Comparison of ENCODE assay signal across 8 cellular contexts in genomic region chr16:1707193-1707790, GRCh38. TPM values are rescaled to one million over a fixed set of nuclear protein-coding genes. Genes with fewer than 3 reads are reported as not detected.
DNase-seq lines count a peak whose midpoint lies in the region; FAIRE-seq and TF ChIP-seq lines count a peak whose summit lies in the region.

No MANE protein-coding gene starts in this region.

- CTCF ChIA-PET in RWPE1 (lab: Yijun Ruan, JAX) = interaction anchor here (0.6 to 1.5 kb wide), 2 partner anchors 10 to 63 kb away, joined by 4 read pairs; no protein-coding TSS in a partner anchor

- intact Hi-C loops in vagina (cut with DNase I) = loop anchor here (5.0 to 10.0 kb wide), 3 partner anchors 65 to 282 kb away; partner anchors contain the start of genes CRAMP1, EME2, IFT140 and MRPS34

- H3K4me3 ChIP-seq in effector memory CD4-positive, alpha-beta T cell (ENCODE audit: insufficient read depth, low read depth, low read length, poor library complexity, severe bottlenecking) = peak overlapping the region; percentile 88
- H3K4me3 ChIP-seq in mononuclear cell (ENCODE audit: low read length) (peak overlapping the region; percentile 81), vagina (peak overlapping the region; percentile 76 to 94)

- H3K27ac ChIP-seq in RWPE1 (peak overlapping the region; percentile 93), vagina (peak overlapping the region; percentile 82)
- peak overlapping the region; percentile 60 for H3K27ac ChIP-seq in effector memory CD4-positive, alpha-beta T cell (ENCODE audit: insufficient read depth, low read length, poor library complexity, severe bottlenecking)

- TF ChIP-seq CTCF in RWPE1 (conservative IDR thresholded peaks at IDR 0.05; ENCODE audit: low read depth) = no peak
- TF ChIP-seq CTCF in vagina (IDR thresholded peaks at IDR 0.05) = no peak

- POLR2A ChIA-PET in RWPE1 (lab: Yijun Ruan, JAX; ENCODE audit: low non-redundant PET) = interaction anchor here (0.6 kb wide), 1 partner anchor 12 kb away, joined by 6 read pairs; no protein-coding TSS in a partner anchor

- H3K4me1 ChIP-seq in effector memory CD4-positive, alpha-beta T cell (ENCODE audit: control insufficient read depth, insufficient read depth, low read length, poor library complexity, severe bottlenecking) = peaks cover 21% of the 10 kb centered on the region
- peaks cover 39% of the 10 kb centered on the region for H3K4me1 ChIP-seq in mononuclear cell (ENCODE audit: insufficient read depth, low read length)
- H3K4me1 ChIP-seq in vagina = peaks cover 41% of the 10 kb centered on the region

- H3K9me3 ChIP-seq in effector memory CD4-positive, alpha-beta T cell (ENCODE audit: control insufficient read depth, low read length) = no peaks in the 10 kb centered on the region
- no peaks in the 10 kb centered on the region for H3K9me3 ChIP-seq in mononuclear cell (ENCODE audit: low read depth, low read length)
- H3K9me3 ChIP-seq in vagina = no peaks in the 10 kb centered on the region

- no peak for DNase-seq in GM12891 (ENCODE audit: insufficient read length, low spot score)
- no peak for DNase-seq in RWPE1 (ENCODE audit: low spot score)
- no peak for DNase-seq in effector memory CD4-positive, alpha-beta T cell
- DNase-seq in vagina (ENCODE audit: extremely low spot score in 2 of 2) = no peak
- no peak for DNase-seq in stimulated activated CD4-positive, alpha-beta T cell treated with anti-CD3 and anti-CD28 coated beads, Interleukin-1b, Interleukin-23, amount 100 ng/mL, for 48 hours
- no peak for DNase-seq in GF-D8 (lab: John Stamatoyannopoulos, UW)
- no peak for DNase-seq in ureter (ENCODE audit: low spot score)

- peak; percentile 28 for FAIRE-seq in GM12891 (lab: Jason Lieb, UNC)

- no peaks in the 10 kb centered on the region for H3K27me3 ChIP-seq in effector memory CD4-positive, alpha-beta T cell (replicated peaks; ENCODE audit: control insufficient read depth, insufficient read depth, low read length, poor library complexity, severe bottlenecking)
- no peaks in the 10 kb centered on the region for H3K27me3 ChIP-seq in mononuclear cell (ENCODE audit: insufficient read depth, low read length)
- no peaks in the 10 kb centered on the region for H3K27me3 ChIP-seq in vagina

- peaks cover 4% of the 10 kb centered on the region for H3K36me3 ChIP-seq in effector memory CD4-positive, alpha-beta T cell (ENCODE audit: control insufficient read depth, insufficient read depth, low read length)
- H3K36me3 ChIP-seq in vagina = no peaks in the 10 kb centered on the region

- TF ChIP-seq POLR2A in GM12891 (IDR thresholded peaks at IDR 0.05; ENCODE audit: low read depth, low read length) (no peak), vagina (IDR thresholded peaks at IDR 0.05) (no peak)

TF ChIP-seq in GM12891, 5 proteins besides CTCF, POLR2A, EP300 and RAD21:
- TF ChIP-seq POU2F2 (IDR thresholded peaks at IDR 0.05; ENCODE audit: low read depth, low read length) (no peak), TAF1 (IDR thresholded peaks at IDR 0.05; ENCODE audit: low read depth, low read length) (0 out of 2 replicates have a peak, but pooled peaks have one; percentile 25)

RNA-seq across cellular contexts. Expression of gene MAPK8IP3, which starts 1.3 kb away (rescaled TPM):
- 70.3 TPM for polyA plus RNA-seq in GM12891 (2012; ENCODE audit: low read depth, missing spikeins)
- 135 TPM for total RNA-seq in mononuclear cell
- 44.9 TPM for total RNA-seq in vagina
- 112 TPM for total RNA-seq in ureter

RNA-seq across cellular contexts. Expression of gene JPT2, which starts 29.2 kb away (rescaled TPM):
- polyA plus RNA-seq in GM12891 (2012; ENCODE audit: low read depth, missing spikeins) = 43.7 TPM
- total RNA-seq in mononuclear cell (2.5 TPM), vagina (19.9 TPM), ureter (108 TPM)
